In genomic region chr4:3059090-3059428, GRCh38 we compare ENCODE assay signal across 13 cellular contexts. TPM values are rescaled to one million over a fixed set of nuclear protein-coding genes. Genes with fewer than 3 reads are reported as not detected.
DNase-seq lines count a peak whose midpoint lies in the region; ATAC-seq lines count a peak whose summit lies in the region.
"Had no signal": no experiment of that assay in that cellular context is flagged by ENCODE, and none has a peak within 500 bp of the region (broad histone marks: within the 10 kb centered on the region; RNA-seq: fewer than 3 reads in every experiment).

No MANE protein-coding gene starts in this region.

- no peak overlapping the region for H2BK12ac ChIP-seq in neuronal stem cell (ENCODE audit: low read length)

- H3K4me2 ChIP-seq in neuronal stem cell (ENCODE audit: insufficient read depth, low read length, poor library complexity, severe bottlenecking), result no peak overlapping the region

- no peak overlapping the region for H3K4me3 ChIP-seq in neuronal stem cell (ENCODE audit: low read length in 2 of 2)
- H3K4me3 ChIP-seq: heart left ventricle had no signal

- CTCF ChIA-PET in activated CD4-positive, alpha-beta T cell treated with anti-CD3 and anti-CD28 coated beads for 36 hours (lab: Charles Lee), result interaction anchor here (1.0 kb wide), 1 partner anchor 20 kb away, joined by 3 read pairs; no protein-coding TSS in a partner anchor

- intact Hi-C loops in activated CD4-positive, alpha-beta T cell treated with anti-CD3 and anti-CD28 coated beads for 36 hours (cut with DNase I, micrococcal nuclease), result no loop called here

- H3K4me1 Mint-ChIP-seq in activated CD4-positive, alpha-beta T cell treated with anti-CD3 and anti-CD28 coated beads for 36 hours, result no peaks in the 10 kb centered on the region
- H3K4me1 Mint-ChIP-seq: mesothelial cell of epicardium had no signal

- peaks cover 2% of the 10 kb centered on the region for H3K27me3 Mint-ChIP-seq in activated CD4-positive, alpha-beta T cell treated with anti-CD3 and anti-CD28 coated beads for 36 hours

- no peak overlapping the region for H3K9ac ChIP-seq in neuronal stem cell (ENCODE audit: low read depth, low read length, poor library complexity)

- no peak overlapping the region for H3K4me3 Mint-ChIP-seq in activated CD4-positive, alpha-beta T cell treated with anti-CD3 and anti-CD28 coated beads for 36 hours
- H3K4me3 Mint-ChIP-seq: CD4-positive, alpha-beta T cell; mesothelial cell of epicardium had no signal

- peaks cover 5 to 8% of the 10 kb centered on the region in 2 donors for H3K9me3 ChIP-seq in neuronal stem cell (replicated peaks in 1 of 2; ENCODE audit: control insufficient read depth in 2 of 2, insufficient read depth in 1 of 2, low read depth in 1 of 2, low read length in 2 of 2)

- no peak overlapping the region for H3K27ac Mint-ChIP-seq in activated CD4-positive, alpha-beta T cell treated with anti-CD3 and anti-CD28 coated beads for 36 hours
- H3K27ac Mint-ChIP-seq: CD4-positive, alpha-beta T cell; mesothelial cell of epicardium had no signal

- H3K36me3 ChIP-seq in neuronal stem cell (replicated peaks in 1 of 2; ENCODE audit: control insufficient read depth in 2 of 2, insufficient read depth in 2 of 2, low read length in 2 of 2), result no peaks in the 10 kb centered on the region
- H3K36me3 ChIP-seq: heart left ventricle had no signal

- H3K4ac ChIP-seq in neuronal stem cell (ENCODE audit: low read length), result no peak overlapping the region

- no peak overlapping the region for H3K27ac ChIP-seq in neuronal stem cell (replicated peaks; ENCODE audit: low read length)
- H3K27ac ChIP-seq: heart left ventricle had no signal

- peaks cover 9% of the 10 kb centered on the region for H3K9me3 Mint-ChIP-seq in activated CD4-positive, alpha-beta T cell treated with anti-CD3 and anti-CD28 coated beads for 36 hours (ENCODE audit: low read depth)

- H3K79me1 ChIP-seq in neuronal stem cell (ENCODE audit: low read depth, low read length), result no peaks in the 10 kb centered on the region

- no peak overlapping the region for H2BK15ac ChIP-seq in neuronal stem cell (ENCODE audit: low read length)

- no peak overlapping the region for H3K23ac ChIP-seq in neuronal stem cell (ENCODE audit: low read depth, low read length, poor library complexity)

- peak overlapping the region; percentile 51 for H2AFZ ChIP-seq in neuronal stem cell (ENCODE audit: low read length)

- no peaks in the 10 kb centered on the region for H3K4me1 ChIP-seq in neuronal stem cell (ENCODE audit: control insufficient read depth in 2 of 2, insufficient read depth in 1 of 2, low read depth in 1 of 2, low read length in 2 of 2)

- H3K36me3 Mint-ChIP-seq in activated CD4-positive, alpha-beta T cell treated with anti-CD3 and anti-CD28 coated beads for 36 hours (ENCODE audit: low read depth), result peaks cover 2% of the 10 kb centered on the region

- no peak overlapping the region for H3K14ac ChIP-seq in neuronal stem cell (ENCODE audit: low read length)

- peak; percentile 64 for ATAC-seq in GM18861 (IDR thresholded peaks at IDR 0.05; ENCODE audit: unreplicated experiment)
- peak; percentile 76 for ATAC-seq in GM21786 (IDR thresholded peaks at IDR 0.05; ENCODE audit: unreplicated experiment)
- ATAC-seq in HG03432 (IDR thresholded peaks at IDR 0.05; ENCODE audit: unreplicated experiment), result no peak
- no peak for ATAC-seq in activated CD4-positive, alpha-beta T cell treated with anti-CD3 and anti-CD28 coated beads for 36 hours
- ATAC-seq: heart left ventricle had no signal

- peaks cover 0 to 4% (median 0%) of the 10 kb centered on the region in 3 experiments for H3K27me3 ChIP-seq in neuronal stem cell (ENCODE audit: control insufficient read depth in 3 of 3, insufficient read depth in 3 of 3, low read depth in 1 of 3, low read length in 3 of 3)
- H3K27me3 ChIP-seq: heart left ventricle had no signal

- WGBS in neuronal stem cell (ENCODE audit: extremely low coverage in 2 of 2, insufficient read length in 2 of 2, insufficient replicate concordance in 1 of 2), 2 donors, result no CpG with 5 or more reads among the region's 5 CpGs

- DNase-seq in Kasumi-1 (lab: John Stamatoyannopoulos, UW) (peak; percentile 84 to 86), neuronal stem cell (ENCODE audit: low spot score) (no peak), NCI-H82 (lab: John Stamatoyannopoulos, UW) (no peak), NCI-H2171 treated with DMSO at 0.1 percent for 48 hours (lab: John Stamatoyannopoulos, UW) (no peak)
- no peak for DNase-seq in activated CD4-positive, alpha-beta T cell treated with anti-CD3 and anti-CD28 coated beads for 36 hours
- DNase-seq: CD4-positive, alpha-beta T cell; heart left ventricle; NCI-H510A treated with DMSO at 0.1 percent for 48 hours had no signal

- no peak overlapping the region for H4K8ac ChIP-seq in neuronal stem cell (ENCODE audit: low read depth, low read length)

- no peak overlapping the region for H3K18ac ChIP-seq in neuronal stem cell (ENCODE audit: low read length)

- H2BK120ac ChIP-seq in neuronal stem cell (ENCODE audit: low read depth, low read length), result no peak overlapping the region

- H2BK5ac ChIP-seq in neuronal stem cell (ENCODE audit: low read length), result no peak overlapping the region

- H4K91ac ChIP-seq in neuronal stem cell (ENCODE audit: low read depth, low read length, poor library complexity), result no peak overlapping the region

- POLR2A ChIA-PET in activated CD4-positive, alpha-beta T cell treated with anti-CD3 and anti-CD28 coated beads for 36 hours (lab: Charles Lee), result no interaction called here

- H2AK5ac ChIP-seq in neuronal stem cell (ENCODE audit: low read depth, low read length), result no peak overlapping the region

RNA-seq across cellular contexts. Expression of gene HTT-AS, which starts 15.3 kb away (rescaled TPM):
- not detected for polyA plus RNA-seq in neuronal stem cell (2013, experiment 1 of 2)
- polyA plus RNA-seq in neuronal stem cell (2013, experiment 2 of 2), result not detected
- not detected for total RNA-seq in activated CD4-positive, alpha-beta T cell treated with anti-CD3 and anti-CD28 coated beads for 36 hours
- total RNA-seq: CD4-positive, alpha-beta T cell; heart left ventricle; LHCN-M2; mesothelial cell of epicardium had no signal
- polyA plus RNA-seq: heart left ventricle had no signal

RNA-seq across cellular contexts. Expression of gene HTT, which starts 15.4 kb away (rescaled TPM):
- 19.4 TPM for polyA plus RNA-seq in neuronal stem cell (2013, experiment 1 of 2)
- polyA plus RNA-seq in neuronal stem cell (2013, experiment 2 of 2), result 20.0 TPM
- 100 to 1,000 TPM in 1 of 2 experiments, 10 to 100 TPM in 1; 80.1 to 127 TPM for total RNA-seq in activated CD4-positive, alpha-beta T cell treated with anti-CD3 and anti-CD28 coated beads for 36 hours

Comparison
In these comparisons a context has a peak if more than half of its experiments do, and no peak if none do; other contexts are left out.
1. ATAC-seq: peak in GM18861 (single experiment) and GM21786 (single experiment); none in HG03432 (single experiment) and activated CD4-positive, alpha-beta T cell treated with anti-CD3 and anti-CD28 coated beads for 36 hours (single experiment).
2. DNase-seq: peak in Kasumi-1 (2 of 2); none in neuronal stem cell (single experiment), NCI-H82 (single experiment), activated CD4-positive, alpha-beta T cell treated with anti-CD3 and anti-CD28 coated beads for 36 hours (single experiment) and NCI-H2171 treated with DMSO at 0.1 percent for 48 hours (single experiment).